11 cellular contexts compared by ENCODE assay signal in genomic region chr7:16648551-16648950, GRCh38. TPM values are rescaled to one million over a fixed set of nuclear protein-coding genes. Genes with fewer than 3 reads are reported as not detected.
DNase-seq lines count a peak whose midpoint lies in the region; ATAC-seq and TF ChIP-seq lines count a peak whose summit lies in the region.
"Had no signal": no experiment of that assay in that cellular context is flagged by ENCODE, and none has a peak within 500 bp of the region (broad histone marks: within the 10 kb centered on the region; RNA-seq: fewer than 3 reads in every experiment).

No MANE protein-coding gene starts in this region.

- no peaks in the 10 kb centered on the region for H3K9me3 Mint-ChIP-seq in stimulated activated naive CD8-positive, alpha-beta T cell treated with anti-CD3 and anti-CD28 coated beads, Interleukin-15, Interleukin-2, amounts not matched to agents 100 ng/mL and 50 ng/mL, for 24 hours

- H3K9me3 ChIP-seq in hepatocyte (ENCODE audit: low read depth): no peaks in the 10 kb centered on the region

- H3K27ac Mint-ChIP-seq in stimulated activated naive CD8-positive, alpha-beta T cell treated with anti-CD3 and anti-CD28 coated beads, Interleukin-15, Interleukin-2, amounts not matched to agents 100 ng/mL and 50 ng/mL, for 24 hours: peak overlapping the region; percentile 46

- H2AFZ ChIP-seq in hepatocyte: no peak overlapping the region

- H3K27me3 Mint-ChIP-seq in stimulated activated naive CD8-positive, alpha-beta T cell treated with anti-CD3 and anti-CD28 coated beads, Interleukin-15, Interleukin-2, amounts not matched to agents 100 ng/mL and 50 ng/mL, for 24 hours: no peaks in the 10 kb centered on the region

- H3K4me1 Mint-ChIP-seq in stimulated activated naive CD8-positive, alpha-beta T cell treated with anti-CD3 and anti-CD28 coated beads, Interleukin-15, Interleukin-2, amounts not matched to agents 100 ng/mL and 50 ng/mL, for 24 hours (ENCODE audit: low read depth): peaks cover 77% of the 10 kb centered on the region

- peaks cover 43% of the 10 kb centered on the region for H3K36me3 Mint-ChIP-seq in stimulated activated naive CD8-positive, alpha-beta T cell treated with anti-CD3 and anti-CD28 coated beads, Interleukin-15, Interleukin-2, amounts not matched to agents 100 ng/mL and 50 ng/mL, for 24 hours (ENCODE audit: low read depth)

- peaks cover 14% of the 10 kb centered on the region for H3K4me1 ChIP-seq in hepatocyte (ENCODE audit: insufficient read depth)

- peak overlapping the region; percentile 35 for H3K27ac ChIP-seq in hepatocyte

- H3K79me2 ChIP-seq in hepatocyte: peaks cover 86% of the 10 kb centered on the region

- TF ChIP-seq CTCF in hepatocyte (IDR thresholded peaks at IDR 0.05; ENCODE audit: poor library complexity): no peak

- in situ Hi-C loops in SK-MEL-5 (cut with HindIII; ENCODE audit: low pct_unique_long_range_greater_than_20kb, low sequenced_read_pairs): no loop called here

- H3K4me3 ChIP-seq in hepatocyte: no peak overlapping the region
- H3K4me3 ChIP-seq: lung had no signal

- H3K36me3 ChIP-seq in hepatocyte (replicated peaks; ENCODE audit: insufficient read depth, low read depth): no peaks in the 10 kb centered on the region

- H3K4me3 Mint-ChIP-seq in stimulated activated naive CD8-positive, alpha-beta T cell treated with anti-CD3 and anti-CD28 coated beads, Interleukin-15, Interleukin-2, amounts not matched to agents 100 ng/mL and 50 ng/mL, for 24 hours: peak overlapping the region; percentile 98

- H3K27me3 ChIP-seq in hepatocyte: no peaks in the 10 kb centered on the region

- DNase-seq in stimulated activated naive CD8-positive, alpha-beta T cell treated with anti-CD3 and anti-CD28 coated beads, Interleukin-15, Interleukin-2, amounts not matched to agents 100 U/mL and 50 U/mL, for 24 hours: no peak
- DNase-seq in SK-MEL-5 (ENCODE audit: low read depth, low spot score) (peak; percentile 19), hepatocyte (ENCODE audit: low spot score) (no peak)
- no peak for DNase-seq in effector CD8-positive, alpha-beta T cell (lab: John Stamatoyannopoulos, UW)
- no peak for DNase-seq in effector CD4-positive, alpha-beta T cell
- DNase-seq: effector memory CD4-positive, alpha-beta T cell; NCI-H774 had no signal

- H3K9me2 ChIP-seq in hepatocyte (replicated peaks; ENCODE audit: insufficient read depth): no peaks in the 10 kb centered on the region

- ATAC-seq in stimulated activated naive CD8-positive, alpha-beta T cell treated with anti-CD3 and anti-CD28 coated beads, Interleukin-15, Interleukin-2, amounts not matched to agents 100 U/mL and 50 U/mL, for 24 hours: no peak
- ATAC-seq in HG02852 (IDR thresholded peaks at IDR 0.05; ENCODE audit: unreplicated experiment) (no peak), GM18502 (IDR thresholded peaks at IDR 0.05; ENCODE audit: poor library complexity, unreplicated experiment) (no peak)

- peaks cover 37% of the 10 kb centered on the region for H4K20me1 ChIP-seq in hepatocyte (ENCODE audit: insufficient read depth, poor library complexity, severe bottlenecking)

- 33% methylated on average over 1 of the region's 1 CpG for WGBS in hepatocyte (ENCODE audit: low lambda C conversion rate, missing lambda C conversion rate)

- H3K4me2 ChIP-seq in hepatocyte: peak overlapping the region; percentile 72

RNA-seq across cellular contexts. Expression of gene BZW2, which starts 2.6 kb away (rescaled TPM):
- 126 and 131 TPM in 2 replicates for total RNA-seq in SK-MEL-5 (2014; rRNA removed; shearing (Covaris generic))
- polyA plus RNA-seq in SK-MEL-5 (2015; cell fraction: cytosol; rRNA removed): 159 and 191 TPM in 2 replicates
- polyA plus RNA-seq in SK-MEL-5 (2015; cell fraction: nucleus; rRNA removed): 83.2 and 89.5 TPM in 2 replicates
- 96.7 and 97.7 TPM in 2 replicates for total RNA-seq in hepatocyte
- polyA plus RNA-seq in hepatocyte: 60.5 and 72.1 TPM in 2 replicates

RNA-seq across cellular contexts. Expression of gene ANKMY2, which starts 3.0 kb away (rescaled TPM):
- total RNA-seq in SK-MEL-5 (2014; rRNA removed; shearing (Covaris generic)): 26.1 and 29.1 TPM in 2 replicates
- polyA plus RNA-seq in SK-MEL-5 (2015; cell fraction: cytosol; rRNA removed): 15.4 and 17.6 TPM in 2 replicates
- polyA plus RNA-seq in SK-MEL-5 (2015; cell fraction: nucleus; rRNA removed): 34.2 and 44.7 TPM in 2 replicates
- total RNA-seq in hepatocyte: 42.5 and 48.0 TPM in 2 replicates
- polyA plus RNA-seq in hepatocyte: 30.7 and 31.5 TPM in 2 replicates
